In genomic region chr12:120842595-120842994, GRCh38 we compare ENCODE assay signal across 22 cellular contexts.
"Had no signal": no experiment of that assay in that cellular context is flagged by ENCODE, and none has a peak within 500 bp of the region (broad histone marks: within the 10 kb centered on the region; RNA-seq: fewer than 3 reads in every experiment).

No MANE protein-coding gene starts in this region.

- H3K27me3 Mint-ChIP-seq: memory B cell; naive thymus-derived CD4-positive, alpha-beta T cell; stimulated activated naive CD8-positive, alpha-beta T cell treated with anti-CD3 and anti-CD28 coated beads, Interleukin-15, Interleukin-2, amounts not matched to agents 100 ng/mL and 50 ng/mL, for 24 hours had no signal

- H3K27me3 ChIP-seq: brain microvascular endothelial cell, esophagus squamous epithelium, heart right ventricle, ovary, suprapubic skin, vagina had no signal

- H3K9me3 Mint-ChIP-seq: activated naive CD4-positive, alpha-beta T cell treated with anti-CD3 and anti-CD28 coated beads for 36 hours; activated T-cell treated with anti-CD3 and anti-CD28 coated beads, Interleukin-2, amount 50 U/mL, for 4 hours; memory B cell; naive thymus-derived CD4-positive, alpha-beta T cell; stimulated activated naive CD8-positive, alpha-beta T cell treated with anti-CD3 and anti-CD28 coated beads, Interleukin-15, Interleukin-2, amounts not matched to agents 100 ng/mL and 50 ng/mL, for 24 hours had no signal

- H3K4me3 Mint-ChIP-seq: activated naive CD4-positive, alpha-beta T cell treated with anti-CD3 and anti-CD28 coated beads for 36 hours; activated T-cell treated with anti-CD3 and anti-CD28 coated beads, Interleukin-2, amount 50 U/mL, for 4 hours; memory B cell; naive thymus-derived CD4-positive, alpha-beta T cell; stimulated activated naive CD8-positive, alpha-beta T cell treated with anti-CD3 and anti-CD28 coated beads, Interleukin-15, Interleukin-2, amounts not matched to agents 100 ng/mL and 50 ng/mL, for 24 hours had no signal

- H3K36me3 ChIP-seq: brain microvascular endothelial cell, heart right ventricle, ovary, vagina had no signal

- H3K9me3 ChIP-seq: esophagus squamous epithelium, heart right ventricle, ovary, psoas muscle, suprapubic skin, vagina had no signal

- H3K4me3 ChIP-seq: esophagus squamous epithelium, heart right ventricle, ovary, psoas muscle, skin epidermis, suprapubic skin, vagina had no signal

- DNase-seq: activated CD4-positive, alpha-beta T cell treated with anti-CD3 and anti-CD28 coated beads, Interleukin-2, amount 50 U/mL, for 1 hour; activated CD8-positive, alpha-beta memory T cell treated with anti-CD3 and anti-CD28 coated beads, Interleukin-2, amount 50 U/mL, for 4 hours; activated naive CD4-positive, alpha-beta T cell treated with anti-CD3 and anti-CD28 coated beads for 36 hours; activated T-cell treated with anti-CD3 and anti-CD28 coated beads, Interleukin-2, amount 50 U/mL, for 4 hours; aorta; brain microvascular endothelial cell; effector CD8-positive, alpha-beta T cell; esophagus squamous epithelium; heart right ventricle; kidney glomerular epithelial cell; left ventricle myocardium superior; naive thymus-derived CD4-positive, alpha-beta T cell; ovary; psoas muscle; right cardiac atrium; T1000; trophoblast cell had no signal

- H3K27ac Mint-ChIP-seq: activated naive CD4-positive, alpha-beta T cell treated with anti-CD3 and anti-CD28 coated beads for 36 hours; stimulated activated naive CD8-positive, alpha-beta T cell treated with anti-CD3 and anti-CD28 coated beads, Interleukin-15, Interleukin-2, amounts not matched to agents 100 ng/mL and 50 ng/mL, for 24 hours had no signal

- H3K27ac ChIP-seq: brain microvascular endothelial cell, esophagus squamous epithelium, heart right ventricle, ovary, psoas muscle, suprapubic skin, vagina had no signal
